ENCODE assay signal across 8 cellular contexts in the genomic region with DNA sequence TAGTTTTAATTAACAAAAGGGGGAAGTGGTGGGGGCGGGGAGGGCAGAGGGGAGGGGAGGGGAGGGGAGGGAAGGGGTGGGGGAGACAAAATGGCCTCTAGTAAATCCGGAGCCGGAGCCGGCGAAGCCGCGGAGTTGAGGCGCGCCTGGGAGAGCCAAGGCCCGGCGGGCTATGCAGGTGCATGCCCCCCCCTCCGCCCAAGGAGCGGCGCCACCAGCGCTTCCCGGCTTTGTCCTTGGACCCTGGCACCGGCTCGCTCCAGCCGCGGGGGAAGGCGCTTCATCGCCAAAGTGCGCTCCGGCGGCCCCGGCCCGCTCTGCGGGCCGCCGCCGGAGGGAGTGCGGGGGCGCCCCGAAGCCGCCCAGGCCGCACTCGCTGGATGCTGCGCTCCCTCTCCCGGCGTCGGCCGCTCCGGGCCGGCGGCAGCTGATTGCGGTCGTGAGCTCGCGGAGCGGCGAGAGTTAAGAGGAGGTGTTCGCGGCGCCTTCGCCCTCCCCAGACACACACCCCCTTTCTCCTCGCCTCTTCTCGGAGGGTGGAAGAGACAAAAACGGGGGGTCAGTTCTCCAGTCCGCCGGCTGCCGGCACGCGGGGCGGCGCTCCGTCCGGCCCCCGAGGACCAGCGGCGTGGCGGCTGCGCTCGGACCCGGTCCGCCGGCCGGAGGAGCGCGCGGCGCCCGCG. TPM values are rescaled to one million over a fixed set of nuclear protein-coding genes. Genes with fewer than 3 reads are reported as not detected.
A peak's percentile ranks its signal among the peaks of the same experiment; 100 is the strongest.
DNase-seq lines count a peak whose midpoint lies in the region; ATAC-seq and TF ChIP-seq lines count a peak whose summit lies in the region.

A gene with protein sequence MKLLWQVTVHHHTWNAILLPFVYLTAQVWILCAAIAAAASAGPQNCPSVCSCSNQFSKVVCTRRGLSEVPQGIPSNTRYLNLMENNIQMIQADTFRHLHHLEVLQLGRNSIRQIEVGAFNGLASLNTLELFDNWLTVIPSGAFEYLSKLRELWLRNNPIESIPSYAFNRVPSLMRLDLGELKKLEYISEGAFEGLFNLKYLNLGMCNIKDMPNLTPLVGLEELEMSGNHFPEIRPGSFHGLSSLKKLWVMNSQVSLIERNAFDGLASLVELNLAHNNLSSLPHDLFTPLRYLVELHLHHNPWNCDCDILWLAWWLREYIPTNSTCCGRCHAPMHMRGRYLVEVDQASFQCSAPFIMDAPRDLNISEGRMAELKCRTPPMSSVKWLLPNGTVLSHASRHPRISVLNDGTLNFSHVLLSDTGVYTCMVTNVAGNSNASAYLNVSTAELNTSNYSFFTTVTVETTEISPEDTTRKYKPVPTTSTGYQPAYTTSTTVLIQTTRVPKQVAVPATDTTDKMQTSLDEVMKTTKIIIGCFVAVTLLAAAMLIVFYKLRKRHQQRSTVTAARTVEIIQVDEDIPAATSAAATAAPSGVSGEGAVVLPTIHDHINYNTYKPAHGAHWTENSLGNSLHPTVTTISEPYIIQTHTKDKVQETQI (minus strand): TSS at position 439 of the 683 bp plus-strand sequence. CDS start 797 bp downstream, outside the sequence.

- WGBS in hepatocyte (ENCODE audit: low lambda C conversion rate, missing lambda C conversion rate): 1% methylated on average over 56 of the region's 83 CpGs

- CTCF ChIA-PET in HEK293 (lab: Yijun Ruan, JAX) (interaction anchor here (1.0 to 1.7 kb wide), 2 partner anchors 11 to 178 kb away, joined by 4 to 5 read pairs; no protein-coding TSS in a partner anchor), Caco-2 (lab: Charles Lee) (no interaction called here)

- H3K27me3 Mint-ChIP-seq in Caco-2 (ENCODE audit: insufficient read depth, unreplicated experiment): no peaks in the 10 kb centered on the region

- H3K9me3 ChIP-seq in HEK293 (ENCODE audit: control insufficient read depth, insufficient read depth, low read depth, low read length): no peaks in the 10 kb centered on the region
- H3K9me3 ChIP-seq in hepatocyte (ENCODE audit: low read depth): no peaks in the 10 kb centered on the region
- no peaks in the 10 kb centered on the region for H3K9me3 ChIP-seq in Caco-2

- ATAC-seq in GM18502 (IDR thresholded peaks at IDR 0.05; ENCODE audit: poor library complexity, unreplicated experiment): peak; percentile 42

- H3K4me2 ChIP-seq in hepatocyte: peak within 1 kb of the TSS; percentile 98

- TF ChIP-seq CTCF in HEK293 (tag by site-specific recombination; IDR thresholded peaks at IDR 0.05) (peak; percentile 42; the same call in 1 of the 2 replicates), astrocyte of the cerebellum (IDR thresholded peaks at IDR 0.05; ENCODE audit: low read depth, low read length, missing control alignments) (no peak), hepatocyte (IDR thresholded peaks at IDR 0.05; ENCODE audit: poor library complexity) (peak; percentile 2), Caco-2 (IDR thresholded peaks at IDR 0.05; ENCODE audit: insufficient read depth in 1 of 2, low read depth in 1 of 2, low read length in 1 of 2, severe bottlenecking in 1 of 2, unreplicated experiment in 1 of 2) (no peak)

- POLR2A ChIA-PET in HEK293 (lab: Yijun Ruan, JAX): interaction anchor here (0.7 to 1.4 kb wide), 2 partner anchors 8 to 304 kb away, joined by 3 to 4 read pairs; no protein-coding TSS in a partner anchor
- POLR2A ChIA-PET in Caco-2 (lab: Charles Lee): no interaction called here

- in situ Hi-C loops in astrocyte of the cerebellum (cut with HindIII; ENCODE audit: low sequenced_read_pairs): no loop called here

- no peaks in the 10 kb centered on the region for H3K9me3 Mint-ChIP-seq in Caco-2 (ENCODE audit: unreplicated experiment)

- H4K20me1 ChIP-seq in hepatocyte (ENCODE audit: insufficient read depth, poor library complexity, severe bottlenecking): peaks cover 57% of the 10 kb centered on the region

- no peak within 1 kb of the TSS for H2AFZ ChIP-seq in hepatocyte

- DNase-seq in NCI-H69 (lab: John Stamatoyannopoulos, UW) (peak; percentile 80), astrocyte of the cerebellum (ENCODE audit: low read depth) (no peak), hepatocyte (ENCODE audit: low spot score) (peak; percentile 74), retina (peak; percentile 83), Caco-2 (no peak), NCI-H510A (lab: John Stamatoyannopoulos, UW) (no peak)

- peaks cover 52% of the 10 kb centered on the region for H3K79me2 ChIP-seq in hepatocyte

- H3K27me3 ChIP-seq in hepatocyte: peaks cover 3% of the 10 kb centered on the region
- H3K27me3 ChIP-seq in Caco-2 (replicated peaks; ENCODE audit: control insufficient read depth, insufficient read depth, low read length): no peaks in the 10 kb centered on the region

- BruUV-seq in Caco-2 (replicated peaks; lab: Mats Ljungman, UMichigan): no TSS peak

- H3K9me2 ChIP-seq in hepatocyte (replicated peaks; ENCODE audit: insufficient read depth): no peaks in the 10 kb centered on the region

- H3K4me1 ChIP-seq in HEK293 (ENCODE audit: control insufficient read depth, insufficient read depth, low read length) (no peaks in the 10 kb centered on the region; the same call in none of the 2 replicates), hepatocyte (ENCODE audit: insufficient read depth) (peaks cover 16% of the 10 kb centered on the region), Caco-2 (no peaks in the 10 kb centered on the region)

- intact Hi-C loops in Caco-2 (cut with micrococcal nuclease; ENCODE audit: unreplicated experiment): no loop called here

- H3K4me3 Mint-ChIP-seq in Caco-2 (ENCODE audit: unreplicated experiment): no peak within 1 kb of the TSS

- peaks cover 22% of the 10 kb centered on the region for H3K36me3 Mint-ChIP-seq in Caco-2 (ENCODE audit: insufficient read depth, unreplicated experiment)

- H3K27ac ChIP-seq in HEK293 (ENCODE audit: extremely low read depth, low read depth, low read length) (no peak within 1 kb of the TSS; the same call in 1 of the 2 replicates), hepatocyte (peak within 1 kb of the TSS; percentile 65)

- H3K27ac Mint-ChIP-seq in Caco-2 (ENCODE audit: unreplicated experiment): no peak within 1 kb of the TSS

- peaks cover 10% of the 10 kb centered on the region for H3K4me1 Mint-ChIP-seq in Caco-2 (ENCODE audit: low read depth, unreplicated experiment)

- H3K36me3 ChIP-seq in HEK293 (ENCODE audit: control insufficient read depth in 2 of 2, insufficient read depth in 1 of 2, low read length in 2 of 2) (peaks cover 0 to 11% of the 10 kb centered on the region in 2 experiments; a peak in 1 of 3 replicates), hepatocyte (replicated peaks; ENCODE audit: insufficient read depth, low read depth) (no peaks in the 10 kb centered on the region), Caco-2 (ENCODE audit: control insufficient read depth, insufficient read depth, low read length) (0 out of 2 replicates have a peak, but pooled peaks cover 2% of the 10 kb centered on the region)

- H3K4me3 ChIP-seq in HEK293 (ENCODE audit: low read depth, low read length) (peak within 1 kb of the TSS; percentile 51), astrocyte of the cerebellum (ENCODE audit: low read depth, low read length) (peak within 1 kb of the TSS; percentile 36), hepatocyte (peak within 1 kb of the TSS; percentile 47), Caco-2 (ENCODE audit: low read depth, low read length) (no peak within 1 kb of the TSS)

TF ChIP-seq in HEK293, 187 proteins besides CTCF, POLR2A, EP300 and RAD21 (continues in another document):
- TF ChIP-seq ZNF335 (tag by site-specific recombination; conservative IDR thresholded peaks at IDR 0.05): peak; percentile 74
- peak; percentile 44; the same call in 1 of the 2 replicates for TF ChIP-seq ZNF660 (tag by site-specific recombination; IDR thresholded peaks at IDR 0.05)
- TF ChIP-seq, protein P1, sequence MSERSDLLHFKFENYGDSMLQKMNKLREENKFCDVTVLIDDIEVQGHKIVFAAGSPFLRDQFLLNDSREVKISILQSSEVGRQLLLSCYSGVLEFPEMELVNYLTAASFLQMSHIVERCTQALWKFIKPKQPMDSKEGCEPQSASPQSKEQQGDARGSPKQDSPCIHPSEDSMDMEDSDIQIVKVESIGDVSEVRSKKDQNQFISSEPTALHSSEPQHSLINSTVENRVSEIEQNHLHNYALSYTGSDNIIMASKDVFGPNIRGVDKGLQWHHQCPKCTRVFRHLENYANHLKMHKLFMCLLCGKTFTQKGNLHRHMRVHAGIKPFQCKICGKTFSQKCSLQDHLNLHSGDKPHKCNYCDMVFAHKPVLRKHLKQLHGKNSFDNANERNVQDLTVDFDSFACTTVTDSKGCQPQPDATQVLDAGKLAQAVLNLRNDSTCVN (tag by site-specific recombination; optimal IDR thresholded peaks at IDR 0.05): peak; percentile 66
- TF ChIP-seq GLIS1 (tag by site-specific recombination; IDR thresholded peaks at IDR 0.05): no peak
- TF ChIP-seq, protein P2, sequence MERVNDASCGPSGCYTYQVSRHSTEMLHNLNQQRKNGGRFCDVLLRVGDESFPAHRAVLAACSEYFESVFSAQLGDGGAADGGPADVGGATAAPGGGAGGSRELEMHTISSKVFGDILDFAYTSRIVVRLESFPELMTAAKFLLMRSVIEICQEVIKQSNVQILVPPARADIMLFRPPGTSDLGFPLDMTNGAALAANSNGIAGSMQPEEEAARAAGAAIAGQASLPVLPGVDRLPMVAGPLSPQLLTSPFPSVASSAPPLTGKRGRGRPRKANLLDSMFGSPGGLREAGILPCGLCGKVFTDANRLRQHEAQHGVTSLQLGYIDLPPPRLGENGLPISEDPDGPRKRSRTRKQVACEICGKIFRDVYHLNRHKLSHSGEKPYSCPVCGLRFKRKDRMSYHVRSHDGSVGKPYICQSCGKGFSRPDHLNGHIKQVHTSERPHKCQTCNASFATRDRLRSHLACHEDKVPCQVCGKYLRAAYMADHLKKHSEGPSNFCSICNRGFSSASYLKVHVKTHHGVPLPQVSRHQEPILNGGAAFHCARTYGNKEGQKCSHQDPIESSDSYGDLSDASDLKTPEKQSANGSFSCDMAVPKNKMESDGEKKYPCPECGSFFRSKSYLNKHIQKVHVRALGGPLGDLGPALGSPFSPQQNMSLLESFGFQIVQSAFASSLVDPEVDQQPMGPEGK (tag by site-specific recombination; IDR thresholded peaks at IDR 0.05): 0 out of 2 replicates have a peak, but pooled peaks have one; percentile 21
- no peak for TF ChIP-seq ZNF404 (tag by site-specific recombination; IDR thresholded peaks at IDR 0.05)

RNA-seq across cellular contexts. Expression of the gene that starts here (rescaled TPM):
- total RNA-seq in hepatocyte (15.1 TPM in 2 replicates), Caco-2 (2022) (not detected in 2 replicates)
- polyA plus RNA-seq in hepatocyte: 3.5 and 3.9 TPM in 2 replicates

Comparison
In these comparisons a context has a peak if more than half of its experiments do, and no peak if none do; other contexts are left out.
1. RNA of the gene that starts here (total RNA-seq): 15.1 TPM in hepatocyte; not detected in Caco-2; every median in the first group is over 10 times any median in the second.
2. CTCF ChIP-seq: peak in HEK293 (single experiment) and hepatocyte (single experiment); none in astrocyte of the cerebellum (single experiment) and Caco-2 (0 of 2).
3. DNase-seq: peak in NCI-H69 (single experiment), hepatocyte (single experiment) and retina (single experiment); none in astrocyte of the cerebellum (single experiment), Caco-2 (0 of 2) and NCI-H510A (single experiment).